Comparison of ENCODE assay signal across 16 cellular contexts in the genomic region with DNA sequence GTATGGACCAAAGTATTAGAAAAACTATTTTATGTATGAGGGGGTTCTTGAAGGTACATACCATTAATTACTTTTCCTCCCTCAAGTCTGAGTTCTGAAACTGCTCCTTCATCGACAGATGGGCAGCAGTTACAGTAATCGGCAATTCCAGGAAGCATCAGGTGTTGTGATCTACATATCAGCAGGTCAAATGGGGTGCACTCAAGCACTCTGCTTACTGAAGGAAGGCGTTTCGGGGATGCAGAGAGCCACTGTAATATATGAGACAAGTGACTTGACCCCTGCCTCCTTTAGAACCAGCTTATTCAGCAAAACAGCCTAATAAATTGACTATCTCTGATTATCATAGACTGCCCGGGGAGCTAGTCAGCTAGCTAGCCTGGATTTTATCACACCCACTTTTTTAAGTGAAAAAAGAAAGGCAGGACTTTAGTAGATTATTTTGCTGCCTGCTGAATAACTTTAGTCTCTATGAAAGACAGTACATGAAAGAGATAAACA. TPM values are rescaled to one million over a fixed set of nuclear protein-coding genes. Genes with fewer than 3 reads are reported as not detected.
DNase-seq lines count a peak whose midpoint lies in the region; ATAC-seq and TF ChIP-seq lines count a peak whose summit lies in the region.
"Had no signal": no experiment of that assay in that cellular context is flagged by ENCODE, and none has a peak within 500 bp of the region (broad histone marks: within the 10 kb centered on the region; RNA-seq: fewer than 3 reads in every experiment).

No MANE protein-coding gene starts in this region.

- peaks cover 7% of the 10 kb centered on the region for H3F3A ChIP-seq in SK-N-SH (replicated peaks; ENCODE audit: insufficient read depth)

- H3K27me3 ChIP-seq in SK-N-SH (ENCODE audit: insufficient read depth): no peaks in the 10 kb centered on the region
- no peaks in the 10 kb centered on the region for H3K27me3 ChIP-seq in CD4-positive, alpha-beta memory T cell (ENCODE audit: insufficient read depth, low read length)
- no peaks in the 10 kb centered on the region for H3K27me3 ChIP-seq in WERI-Rb-1 (ENCODE audit: insufficient read depth, low read depth, severe bottlenecking)
- H3K27me3 ChIP-seq in naive thymus-derived CD4-positive, alpha-beta T cell (ENCODE audit: control insufficient read depth in 2 of 2, insufficient read depth in 2 of 2, low read length in 2 of 2): no peaks in the 10 kb centered on the region

- peaks cover 39% of the 10 kb centered on the region for H4K20me1 ChIP-seq in SK-N-SH (ENCODE audit: insufficient read depth)

- H3K9me3 Mint-ChIP-seq in CD4-positive, alpha-beta memory T cell: peaks cover 0 to 3% (median 0%) of the 10 kb centered on the region in 8 donors
- peaks cover 0 to 4% (median 0%) of the 10 kb centered on the region in 11 donors for H3K9me3 Mint-ChIP-seq in naive thymus-derived CD4-positive, alpha-beta T cell
- H3K9me3 Mint-ChIP-seq: GM23338; naive thymus-derived CD8-positive, alpha-beta T cell had no signal

- no peaks in the 10 kb centered on the region for H3K9me2 ChIP-seq in SK-N-SH

- peaks cover 35 to 65% (median 59%) of the 10 kb centered on the region in 4 donors for H3K4me1 Mint-ChIP-seq in CD4-positive, alpha-beta memory T cell
- H3K4me1 Mint-ChIP-seq in naive thymus-derived CD4-positive, alpha-beta T cell: peaks cover 29 to 87% (median 68%) of the 10 kb centered on the region in 7 donors

- peak overlapping the region; percentile 8; the same call in 1 of the 2 replicates for H3K4me2 ChIP-seq in SK-N-SH
- H3K4me2 ChIP-seq: GM23338 had no signal

- no peaks in the 10 kb centered on the region for H3K27me3 Mint-ChIP-seq in CD4-positive, alpha-beta memory T cell
- no peaks in the 10 kb centered on the region for H3K27me3 Mint-ChIP-seq in naive thymus-derived CD4-positive, alpha-beta T cell
- H3K27me3 Mint-ChIP-seq: naive thymus-derived CD8-positive, alpha-beta T cell had no signal

- H3K36me3 ChIP-seq in SK-N-SH (replicated peaks in 1 of 2; ENCODE audit: control insufficient read depth in 1 of 2, insufficient read depth in 2 of 2, low read length in 1 of 2) (peaks cover 72 to 76% of the 10 kb centered on the region in 2 experiments), WERI-Rb-1 (peaks cover 83% of the 10 kb centered on the region)
- peaks cover 56% of the 10 kb centered on the region for H3K36me3 ChIP-seq in CD4-positive, alpha-beta memory T cell (ENCODE audit: insufficient read depth, low read length)
- peaks cover 14 to 59% (median 39%) of the 10 kb centered on the region in 3 experiments for H3K36me3 ChIP-seq in naive thymus-derived CD4-positive, alpha-beta T cell (ENCODE audit: control insufficient read depth in 2 of 3, insufficient read depth in 3 of 3, low read length in 3 of 3)

- peaks cover 34 to 77% of the 10 kb centered on the region in 2 donors for H3K36me3 Mint-ChIP-seq in CD4-positive, alpha-beta memory T cell
- peaks cover 18 to 43% (median 27%) of the 10 kb centered on the region in 5 donors for H3K36me3 Mint-ChIP-seq in naive thymus-derived CD4-positive, alpha-beta T cell

- peaks cover 75% of the 10 kb centered on the region for H3K79me2 ChIP-seq in SK-N-SH (ENCODE audit: insufficient read depth)

- H3K27ac ChIP-seq in SK-N-SH (ENCODE audit: low read depth in 2 of 2, low read length in 1 of 2) (peak overlapping the region in 1 of 2 experiments; percentile 16; a peak in 1 of 4 replicates), WERI-Rb-1 (peak overlapping the region; percentile 68)
- no peak overlapping the region for H3K27ac ChIP-seq in CD4-positive, alpha-beta memory T cell (ENCODE audit: low read depth, low read length)
- no peak overlapping the region for H3K27ac ChIP-seq in naive thymus-derived CD4-positive, alpha-beta T cell (ENCODE audit: low read depth, low read length)
- H3K27ac ChIP-seq: prostate gland had no signal

- CTCF ChIA-PET in SK-N-SH (lab: Yijun Ruan, JAX): interaction anchor here (1.1 to 1.5 kb wide), 4 partner anchors 12 to 94 kb away, joined by 3 to 6 read pairs (median 3); no protein-coding TSS in a partner anchor
- CTCF ChIA-PET in CD4-positive, alpha-beta memory T cell (lab: Charles Lee; ENCODE audit: partially characterized antibody): interaction anchor here (1.3 to 1.9 kb wide), 2 partner anchors 26 to 162 kb away, joined by 4 to 6 read pairs; no protein-coding TSS in a partner anchor
- CTCF ChIA-PET in naive thymus-derived CD4-positive, alpha-beta T cell (lab: Charles Lee): no interaction called here

- no peak for DNase-seq in SK-N-SH
- DNase-seq in CD4-positive, alpha-beta memory T cell: no peak
- DNase-seq in WERI-Rb-1: peak; percentile 68
- no peak for DNase-seq in naive thymus-derived CD4-positive, alpha-beta T cell
- no peak for DNase-seq in stimulated activated CD4-positive, alpha-beta T cell treated with anti-CD3 and anti-CD28 coated beads, Interleukin-4, amount 100 ng/mL, for 1 hour
- DNase-seq in COLO829 (ENCODE audit: low spot score): no peak
- DNase-seq: activated gamma-delta T cell; C1 segment of cervical spinal cord; islet precursor cell; naive thymus-derived CD8-positive, alpha-beta T cell; NCI-H1694 had no signal

- WGBS in SK-N-SH (ENCODE audit: low lambda C conversion rate): 74% methylated on average over 5 of the region's 5 CpGs

- POLR2A ChIA-PET in SK-N-SH (lab: Yijun Ruan, JAX): no interaction called here
- POLR2A ChIA-PET in CD4-positive, alpha-beta memory T cell (lab: Charles Lee; ENCODE audit: partially characterized antibody): interaction anchor here (1.9 kb wide), 1 partner anchor 90 kb away, joined by 4 read pairs; no protein-coding TSS in a partner anchor
- POLR2A ChIA-PET in naive thymus-derived CD4-positive, alpha-beta T cell (lab: Charles Lee): interaction anchor here (0.6 to 6.8 kb wide), 4 partner anchors 18 to 217 kb away, joined by 3 to 68 read pairs (median 4); a partner anchor contains a TSS

- no peak overlapping the region for H3K9ac ChIP-seq in SK-N-SH

- no peak for TF ChIP-seq RAD21 in SK-N-SH (IDR thresholded peaks at IDR 0.05; ENCODE audit: low read length)

- peak overlapping the region in 5 of 7 donors; percentile 26 to 95 (median 73) for H3K27ac Mint-ChIP-seq in CD4-positive, alpha-beta memory T cell
- peak overlapping the region in 7 of 9 donors; percentile 6 to 60 (median 48) for H3K27ac Mint-ChIP-seq in naive thymus-derived CD4-positive, alpha-beta T cell
- H3K27ac Mint-ChIP-seq: GM23338 had no signal

- H3K4me3 ChIP-seq in SK-N-SH (ENCODE audit: low read depth in 2 of 2, low read length in 1 of 2): no peak overlapping the region
- H3K4me3 ChIP-seq in CD4-positive, alpha-beta memory T cell (ENCODE audit: low read length in 2 of 2): no peak overlapping the region
- H3K4me3 ChIP-seq in WERI-Rb-1 (ENCODE audit: low read depth, low read length): peak overlapping the region; percentile 10
- H3K4me3 ChIP-seq in naive thymus-derived CD4-positive, alpha-beta T cell (ENCODE audit: low read length): no peak overlapping the region
- H3K4me3 ChIP-seq: GM23338, prostate gland had no signal

- intact Hi-C loops in CD4-positive, alpha-beta memory T cell (cut with micrococcal nuclease): loop anchor here (10.0 kb wide), 1 partner anchor 296 kb away; a partner anchor contains a TSS
- intact Hi-C loops in naive thymus-derived CD4-positive, alpha-beta T cell (cut with micrococcal nuclease): loop anchor here (5.0 to 10.0 kb wide), 3 partner anchors 293 to 444 kb away; a partner anchor contains a TSS

- TF ChIP-seq CTCF in SK-N-SH (IDR thresholded peaks at IDR 0.05): no peak
- TF ChIP-seq CTCF in WERI-Rb-1 (IDR thresholded peaks at IDR 0.05; ENCODE audit: low read depth, low read length): no peak

- H3K4me3 Mint-ChIP-seq in CD4-positive, alpha-beta memory T cell: peak overlapping the region in 5 of 8 donors; percentile 4 to 52 (median 17)
- peak overlapping the region in 7 of 10 donors; percentile 14 to 61 (median 33) for H3K4me3 Mint-ChIP-seq in naive thymus-derived CD4-positive, alpha-beta T cell
- H3K4me3 Mint-ChIP-seq: GM23338 had no signal

- no peak for TF ChIP-seq EP300 in SK-N-SH (IDR thresholded peaks at IDR 0.05; ENCODE audit: borderline replicate concordance in 1 of 2, low read depth in 1 of 2, low read length in 1 of 2)

- H3K9me3 ChIP-seq in SK-N-SH (no peaks in the 10 kb centered on the region), WERI-Rb-1 (ENCODE audit: severe bottlenecking) (no peaks in the 10 kb centered on the region)
- H3K9me3 ChIP-seq in CD4-positive, alpha-beta memory T cell (ENCODE audit: control insufficient read depth in 1 of 2, low read length in 2 of 2): no peaks in the 10 kb centered on the region
- no peaks in the 10 kb centered on the region for H3K9me3 ChIP-seq in naive thymus-derived CD4-positive, alpha-beta T cell (ENCODE audit: control insufficient read depth in 2 of 3, low read length in 3 of 3)
- H3K9me3 ChIP-seq: prostate gland had no signal

- H2AFZ ChIP-seq in SK-N-SH (ENCODE audit: low read depth): no peak overlapping the region
- H2AFZ ChIP-seq: GM23338 had no signal

- H3K4me1 ChIP-seq in SK-N-SH (ENCODE audit: control insufficient read depth in 1 of 2, insufficient read depth in 2 of 2, low read depth in 1 of 2, low read length in 1 of 2): peaks cover 11 to 18% of the 10 kb centered on the region in 2 experiments; a peak in 3 of 4 replicates
- H3K4me1 ChIP-seq in CD4-positive, alpha-beta memory T cell (ENCODE audit: insufficient read depth, low read length): peaks cover 57% of the 10 kb centered on the region
- peaks cover 28 to 38% of the 10 kb centered on the region in 2 donors for H3K4me1 ChIP-seq in naive thymus-derived CD4-positive, alpha-beta T cell (ENCODE audit: control insufficient read depth in 2 of 2, insufficient read depth in 2 of 2, low read length in 2 of 2)

- ATAC-seq in SK-N-SH treated with all-trans-retinoic acid at 6 μM for 48 hours (no peak), HG03354 (IDR thresholded peaks at IDR 0.05; ENCODE audit: poor library complexity, severe bottlenecking, unreplicated experiment) (no peak)
- no peak for ATAC-seq in naive thymus-derived CD4-positive, alpha-beta T cell
- ATAC-seq: GM23338; naive thymus-derived CD8-positive, alpha-beta T cell; Panc1 had no signal

TF ChIP-seq in SK-N-SH treated with all-trans-retinoic acid at 6 μM for 48 hours, 23 proteins besides CTCF, POLR2A, EP300 and RAD21 (continues in another document):
- no peak for TF ChIP-seq ESRRG (CRISPR knock-in tag; IDR thresholded peaks at IDR 0.05)
- no peak for TF ChIP-seq ZNF70 (CRISPR knock-in tag; IDR thresholded peaks at IDR 0.05)

RNA-seq across cellular contexts. Expression of a gene that starts 4.2 kb away (rescaled TPM):
- 13.3 and 14.2 TPM in 2 replicates for polyA plus RNA-seq in SK-N-SH (2012; rRNA removed)
- 15.5 and 22.5 TPM in 2 replicates for polyA plus RNA-seq in SK-N-SH (2012; cell fraction: cytosol; rRNA removed)
- polyA plus RNA-seq in SK-N-SH (2012; cell fraction: nucleus; rRNA removed): 8.8 and 15.4 TPM in 2 replicates
- 10 to 100 TPM; 39.0 to 39.3 TPM for total RNA-seq in CD4-positive, alpha-beta memory T cell
- polyA plus RNA-seq in CD4-positive, alpha-beta memory T cell: 10 to 100 TPM; 11.3 to 22.6 TPM
- total RNA-seq in naive thymus-derived CD4-positive, alpha-beta T cell: 10 to 100 TPM; 34.4 to 43.1 (median 40.1) TPM
- 10 to 100 TPM; 16.1 to 20.1 TPM for polyA plus RNA-seq in naive thymus-derived CD4-positive, alpha-beta T cell
